Comparison of ENCODE assay signal across 11 cellular contexts in the genomic region with DNA sequence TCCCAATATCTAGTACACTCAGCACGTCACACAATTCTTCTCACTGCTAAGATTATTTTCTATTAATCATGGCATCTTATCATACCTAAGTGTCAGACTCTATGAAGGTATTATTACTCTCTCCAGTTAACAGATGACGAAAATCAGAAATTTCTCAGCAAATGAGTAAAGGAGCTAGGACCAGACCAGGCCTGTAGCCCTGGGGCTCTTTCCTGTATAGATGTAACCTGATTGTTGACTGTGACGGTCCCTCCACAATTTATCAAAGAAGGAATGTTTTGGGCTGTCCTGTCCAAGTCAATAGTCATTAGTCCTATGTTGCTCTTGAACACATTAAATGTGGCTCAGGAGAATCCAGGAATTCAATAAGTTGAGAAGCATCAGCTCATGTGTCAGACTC.
"Had no signal": no experiment of that assay in that cellular context is flagged by ENCODE, and none has a peak within 500 bp of the region (broad histone marks: within the 10 kb centered on the region; RNA-seq: fewer than 3 reads in every experiment).

No MANE protein-coding gene starts in this region.

- H3K4me1 ChIP-seq: HAP-1 had no signal

- FAIRE-seq: H1, H54 had no signal

- H3K9ac ChIP-seq: GM23248 had no signal

- DNase-seq: GM23248, GOT3, H7, H9, HCEC 1CT, HFFc6 had no signal

- ATAC-seq: GM23338, HCT116 had no signal

- H2AFZ ChIP-seq: GM23248, GM23338 had no signal

- H3K4me3 ChIP-seq: GM23248, GM23338, HAP-1 had no signal

- H3K27ac ChIP-seq: GM23248 had no signal

- H3K4me2 ChIP-seq: GM23338 had no signal

- H3K36me3 ChIP-seq: HAP-1 had no signal

- H3K9me3 ChIP-seq: HAP-1 had no signal
